In the genomic region with DNA sequence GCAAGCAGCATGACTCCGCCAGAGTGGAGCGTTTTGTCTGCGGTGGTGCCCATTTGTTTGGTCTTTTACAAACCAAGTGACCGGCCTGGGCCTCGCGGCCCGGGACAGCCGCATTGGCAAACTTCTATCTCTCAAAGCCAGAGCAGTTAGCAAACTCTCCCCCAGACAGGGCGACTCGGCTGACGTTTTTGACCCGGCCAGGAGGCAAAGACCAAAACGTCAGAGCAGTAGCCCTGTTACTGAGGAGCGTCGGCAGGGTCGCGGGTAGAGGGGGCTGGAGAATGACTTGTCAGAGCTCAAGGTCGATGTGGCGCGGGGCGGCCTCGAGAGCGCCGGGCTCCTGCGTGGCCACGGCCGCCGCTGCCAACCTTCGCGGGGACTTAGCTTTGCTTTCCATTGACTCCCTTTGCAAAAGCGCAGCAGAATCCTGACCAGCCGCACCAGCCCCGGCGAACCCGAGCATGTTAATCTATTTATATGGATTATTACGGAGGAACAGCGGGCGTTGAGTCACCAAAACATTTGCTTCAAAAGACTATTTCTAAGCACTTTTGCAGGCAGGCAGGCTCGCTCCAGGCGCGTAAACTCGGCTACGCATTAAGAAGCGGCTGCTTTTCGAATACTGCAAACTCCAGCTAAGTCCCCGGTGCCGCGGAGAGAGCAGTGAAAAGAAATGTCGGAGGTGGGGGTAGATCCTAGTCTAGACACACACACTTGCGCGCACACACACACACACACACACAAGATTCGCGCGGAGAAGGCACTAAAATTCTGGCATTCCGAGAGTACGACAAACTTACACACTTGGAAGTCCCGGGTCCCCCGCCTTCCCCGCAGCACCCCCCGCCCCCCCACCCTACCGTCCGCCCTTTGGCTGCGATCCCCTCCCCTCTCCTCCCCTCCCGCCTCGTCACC, we compare ENCODE assay signal across 1 cellular context.
TF ChIP-seq lines count a peak whose summit lies in the region.

No MANE protein-coding gene starts in this region.

TF ChIP-seq in HepG2, 621 proteins besides CTCF, POLR2A, EP300 and RAD21 (continued from another document and continues in another):
- TF ChIP-seq, protein P1, sequence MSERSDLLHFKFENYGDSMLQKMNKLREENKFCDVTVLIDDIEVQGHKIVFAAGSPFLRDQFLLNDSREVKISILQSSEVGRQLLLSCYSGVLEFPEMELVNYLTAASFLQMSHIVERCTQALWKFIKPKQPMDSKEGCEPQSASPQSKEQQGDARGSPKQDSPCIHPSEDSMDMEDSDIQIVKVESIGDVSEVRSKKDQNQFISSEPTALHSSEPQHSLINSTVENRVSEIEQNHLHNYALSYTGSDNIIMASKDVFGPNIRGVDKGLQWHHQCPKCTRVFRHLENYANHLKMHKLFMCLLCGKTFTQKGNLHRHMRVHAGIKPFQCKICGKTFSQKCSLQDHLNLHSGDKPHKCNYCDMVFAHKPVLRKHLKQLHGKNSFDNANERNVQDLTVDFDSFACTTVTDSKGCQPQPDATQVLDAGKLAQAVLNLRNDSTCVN (CRISPR knock-in tag; IDR thresholded peaks at IDR 0.05; ENCODE audit: borderline replicate concordance) = 0 out of 2 replicates have a peak, but pooled peaks have one; percentile 67
- TF ChIP-seq ZNF205 (CRISPR knock-in tag; IDR thresholded peaks at IDR 0.05) (peak; percentile 65; the same call in 1 of the 2 replicates), SAFB2 (CRISPR knock-in tag; IDR thresholded peaks at IDR 0.05; ENCODE audit: borderline replicate concordance, low read depth) (no peak), GZF1 (CRISPR knock-in tag; IDR thresholded peaks at IDR 0.05) (0 out of 2 replicates have a peak, but pooled peaks have one; percentile 16), ZNF777 (CRISPR knock-in tag; IDR thresholded peaks at IDR 0.05) (no peak; the same call in none of the 2 replicates), THYN1 (CRISPR knock-in tag; IDR thresholded peaks at IDR 0.05; ENCODE audit: borderline replicate concordance, low read depth) (no peak; the same call in 1 of the 2 replicates), PAWR (CRISPR knock-in tag; IDR thresholded peaks at IDR 0.05; ENCODE audit: borderline replicate concordance) (0 out of 2 replicates have a peak, but pooled peaks have one; percentile 43), HOXD1 (CRISPR knock-in tag; IDR thresholded peaks at IDR 0.05) (0 out of 2 replicates have a peak, but pooled peaks have one; percentile 7), ZSCAN21 (CRISPR knock-in tag; IDR thresholded peaks at IDR 0.05; ENCODE audit: borderline replicate concordance) (0 out of 2 replicates have a peak, but pooled peaks have one; percentile 61), TARDBP (CRISPR knock-in tag; IDR thresholded peaks at IDR 0.05) (peak; percentile 76), FLYWCH1 (CRISPR knock-in tag; IDR thresholded peaks at IDR 0.05) (no peak), MAFK (conservative IDR thresholded peaks at IDR 0.05 in 1 of 2, IDR thresholded peaks at IDR 0.05 in 1 of 2; ENCODE audit: low read length in 2 of 2) (no peak), NFE2L1 (CRISPR knock-in tag; IDR thresholded peaks at IDR 0.05; ENCODE audit: borderline replicate concordance) (peak; percentile 74; the same call in 1 of the 2 replicates), ZNF136 (CRISPR knock-in tag; IDR thresholded peaks at IDR 0.05; ENCODE audit: low read depth) (peak; percentile 55; the same call in 1 of the 2 replicates), SIN3B (IDR thresholded peaks at IDR 0.05; ENCODE audit: low read length) (peak; percentile 28; the same call in 1 of the 2 replicates), KAT7 (CRISPR knock-in tag; IDR thresholded peaks at IDR 0.05; ENCODE audit: borderline replicate concordance) (peak; percentile 71), TAF1 (CRISPR knock-in tag; IDR thresholded peaks at IDR 0.05) (peak; percentile 75; the same call in 1 of the 2 replicates), MXI1 (IDR thresholded peaks at IDR 0.05; ENCODE audit: borderline replicate concordance, low read depth, low read length) (peak; percentile 10; the same call in 1 of the 3 replicates), ZBTB38 (CRISPR knock-in tag; IDR thresholded peaks at IDR 0.05) (peak; percentile 49; the same call in 1 of the 2 replicates), KDM5B (CRISPR knock-in tag; IDR thresholded peaks at IDR 0.05; ENCODE audit: borderline replicate concordance) (peak; percentile 90), MTA1 (CRISPR knock-in tag; IDR thresholded peaks at IDR 0.05; ENCODE audit: borderline replicate concordance) (peak; percentile 86), AKAP8 (CRISPR knock-in tag; IDR thresholded peaks at IDR 0.05) (no peak)
- TF ChIP-seq, protein P2, sequence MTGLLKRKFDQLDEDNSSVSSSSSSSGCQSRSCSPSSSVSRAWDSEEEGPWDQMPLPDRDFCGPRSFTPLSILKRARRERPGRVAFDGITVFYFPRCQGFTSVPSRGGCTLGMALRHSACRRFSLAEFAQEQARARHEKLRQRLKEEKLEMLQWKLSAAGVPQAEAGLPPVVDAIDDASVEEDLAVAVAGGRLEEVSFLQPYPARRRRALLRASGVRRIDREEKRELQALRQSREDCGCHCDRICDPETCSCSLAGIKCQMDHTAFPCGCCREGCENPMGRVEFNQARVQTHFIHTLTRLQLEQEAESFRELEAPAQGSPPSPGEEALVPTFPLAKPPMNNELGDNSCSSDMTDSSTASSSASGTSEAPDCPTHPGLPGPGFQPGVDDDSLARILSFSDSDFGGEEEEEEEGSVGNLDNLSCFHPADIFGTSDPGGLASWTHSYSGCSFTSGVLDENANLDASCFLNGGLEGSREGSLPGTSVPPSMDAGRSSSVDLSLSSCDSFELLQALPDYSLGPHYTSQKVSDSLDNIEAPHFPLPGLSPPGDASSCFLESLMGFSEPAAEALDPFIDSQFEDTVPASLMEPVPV (CRISPR knock-in tag; IDR thresholded peaks at IDR 0.05) = peak; percentile 81; the same call in 1 of the 2 replicates
- TF ChIP-seq, protein P3, sequence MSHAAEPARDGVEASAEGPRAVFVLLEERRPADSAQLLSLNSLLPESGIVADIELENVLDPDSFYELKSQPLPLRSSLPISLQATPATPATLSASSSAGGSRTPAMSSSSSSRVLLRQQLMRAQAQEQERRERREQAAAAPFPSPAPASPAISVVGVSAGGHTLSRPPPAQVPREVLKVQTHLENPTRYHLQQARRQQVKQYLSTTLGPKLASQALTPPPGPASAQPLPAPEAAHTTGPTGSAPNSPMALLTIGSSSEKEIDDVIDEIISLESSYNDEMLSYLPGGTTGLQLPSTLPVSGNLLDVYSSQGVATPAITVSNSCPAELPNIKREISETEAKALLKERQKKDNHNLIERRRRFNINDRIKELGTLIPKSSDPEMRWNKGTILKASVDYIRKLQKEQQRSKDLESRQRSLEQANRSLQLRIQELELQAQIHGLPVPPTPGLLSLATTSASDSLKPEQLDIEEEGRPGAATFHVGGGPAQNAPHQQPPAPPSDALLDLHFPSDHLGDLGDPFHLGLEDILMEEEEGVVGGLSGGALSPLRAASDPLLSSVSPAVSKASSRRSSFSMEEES (CRISPR knock-in tag; IDR thresholded peaks at IDR 0.05) = 0 out of 2 replicates have a peak, but pooled peaks have one; percentile 30
- TF ChIP-seq, protein P4, sequence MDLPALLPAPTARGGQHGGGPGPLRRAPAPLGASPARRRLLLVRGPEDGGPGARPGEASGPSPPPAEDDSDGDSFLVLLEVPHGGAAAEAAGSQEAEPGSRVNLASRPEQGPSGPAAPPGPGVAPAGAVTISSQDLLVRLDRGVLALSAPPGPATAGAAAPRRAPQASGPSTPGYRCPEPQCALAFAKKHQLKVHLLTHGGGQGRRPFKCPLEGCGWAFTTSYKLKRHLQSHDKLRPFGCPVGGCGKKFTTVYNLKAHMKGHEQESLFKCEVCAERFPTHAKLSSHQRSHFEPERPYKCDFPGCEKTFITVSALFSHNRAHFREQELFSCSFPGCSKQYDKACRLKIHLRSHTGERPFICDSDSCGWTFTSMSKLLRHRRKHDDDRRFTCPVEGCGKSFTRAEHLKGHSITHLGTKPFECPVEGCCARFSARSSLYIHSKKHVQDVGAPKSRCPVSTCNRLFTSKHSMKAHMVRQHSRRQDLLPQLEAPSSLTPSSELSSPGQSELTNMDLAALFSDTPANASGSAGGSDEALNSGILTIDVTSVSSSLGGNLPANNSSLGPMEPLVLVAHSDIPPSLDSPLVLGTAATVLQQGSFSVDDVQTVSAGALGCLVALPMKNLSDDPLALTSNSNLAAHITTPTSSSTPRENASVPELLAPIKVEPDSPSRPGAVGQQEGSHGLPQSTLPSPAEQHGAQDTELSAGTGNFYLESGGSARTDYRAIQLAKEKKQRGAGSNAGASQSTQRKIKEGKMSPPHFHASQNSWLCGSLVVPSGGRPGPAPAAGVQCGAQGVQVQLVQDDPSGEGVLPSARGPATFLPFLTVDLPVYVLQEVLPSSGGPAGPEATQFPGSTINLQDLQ (CRISPR knock-in tag; IDR thresholded peaks at IDR 0.05) = peak; percentile 85; the same call in 1 of the 2 replicates
- TF ChIP-seq, protein P5, sequence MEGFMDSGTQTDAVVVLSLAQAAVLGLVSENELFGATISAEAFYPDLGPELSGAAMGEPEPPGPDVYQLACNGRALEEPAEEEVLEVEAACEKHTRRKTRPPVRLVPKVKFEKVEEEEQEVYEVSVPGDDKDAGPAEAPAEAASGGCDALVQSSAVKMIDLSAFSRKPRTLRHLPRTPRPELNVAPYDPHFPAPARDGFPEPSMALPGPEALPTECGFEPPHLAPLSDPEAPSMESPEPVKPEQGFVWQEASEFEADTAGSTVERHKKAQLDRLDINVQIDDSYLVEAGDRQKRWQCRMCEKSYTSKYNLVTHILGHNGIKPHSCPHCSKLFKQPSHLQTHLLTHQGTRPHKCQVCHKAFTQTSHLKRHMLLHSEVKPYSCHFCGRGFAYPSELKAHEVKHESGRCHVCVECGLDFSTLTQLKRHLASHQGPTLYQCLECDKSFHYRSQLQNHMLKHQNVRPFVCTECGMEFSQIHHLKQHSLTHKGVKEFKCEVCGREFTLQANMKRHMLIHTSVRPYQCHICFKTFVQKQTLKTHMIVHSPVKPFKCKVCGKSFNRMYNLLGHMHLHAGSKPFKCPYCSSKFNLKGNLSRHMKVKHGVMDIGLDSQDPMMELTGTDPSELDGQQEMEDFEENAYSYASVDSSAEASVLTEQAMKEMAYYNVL (CRISPR knock-in tag; IDR thresholded peaks at IDR 0.05; ENCODE audit: borderline replicate concordance) = peak; percentile 62; the same call in 1 of the 2 replicates
- TF ChIP-seq, protein P6, sequence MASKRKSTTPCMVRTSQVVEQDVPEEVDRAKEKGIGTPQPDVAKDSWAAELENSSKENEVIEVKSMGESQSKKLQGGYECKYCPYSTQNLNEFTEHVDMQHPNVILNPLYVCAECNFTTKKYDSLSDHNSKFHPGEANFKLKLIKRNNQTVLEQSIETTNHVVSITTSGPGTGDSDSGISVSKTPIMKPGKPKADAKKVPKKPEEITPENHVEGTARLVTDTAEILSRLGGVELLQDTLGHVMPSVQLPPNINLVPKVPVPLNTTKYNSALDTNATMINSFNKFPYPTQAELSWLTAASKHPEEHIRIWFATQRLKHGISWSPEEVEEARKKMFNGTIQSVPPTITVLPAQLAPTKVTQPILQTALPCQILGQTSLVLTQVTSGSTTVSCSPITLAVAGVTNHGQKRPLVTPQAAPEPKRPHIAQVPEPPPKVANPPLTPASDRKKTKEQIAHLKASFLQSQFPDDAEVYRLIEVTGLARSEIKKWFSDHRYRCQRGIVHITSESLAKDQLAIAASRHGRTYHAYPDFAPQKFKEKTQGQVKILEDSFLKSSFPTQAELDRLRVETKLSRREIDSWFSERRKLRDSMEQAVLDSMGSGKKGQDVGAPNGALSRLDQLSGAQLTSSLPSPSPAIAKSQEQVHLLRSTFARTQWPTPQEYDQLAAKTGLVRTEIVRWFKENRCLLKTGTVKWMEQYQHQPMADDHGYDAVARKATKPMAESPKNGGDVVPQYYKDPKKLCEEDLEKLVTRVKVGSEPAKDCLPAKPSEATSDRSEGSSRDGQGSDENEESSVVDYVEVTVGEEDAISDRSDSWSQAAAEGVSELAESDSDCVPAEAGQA (IDR thresholded peaks at IDR 0.05; ENCODE audit: low read depth) = no peak
- TF ChIP-seq, protein P6 (CRISPR knock-in tag; IDR thresholded peaks at IDR 0.05; ENCODE audit: borderline replicate concordance) = peak; percentile 22; the same call in 1 of the 2 replicates
- TF ChIP-seq, protein P7, sequence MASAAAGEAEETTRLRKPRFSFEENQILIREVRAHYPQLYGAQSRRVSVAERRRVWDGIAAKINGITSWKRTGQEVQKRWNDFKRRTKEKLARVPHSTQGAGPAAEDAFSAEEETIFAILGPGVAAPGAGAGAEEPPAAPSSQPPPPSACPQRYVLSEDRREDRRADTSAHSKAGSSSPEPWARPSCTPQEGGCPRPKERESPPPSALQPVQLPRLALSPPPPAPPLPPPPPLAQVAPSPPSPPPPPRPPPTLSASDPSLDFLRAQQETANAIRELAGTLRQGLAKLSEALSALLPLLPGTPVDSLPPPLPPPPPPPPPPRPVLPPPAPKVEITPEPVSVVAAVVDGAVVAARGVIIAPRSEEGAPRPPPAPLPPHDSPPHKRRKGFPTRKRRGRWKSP (CRISPR knock-in tag; IDR thresholded peaks at IDR 0.05) = peak; percentile 75
- TF ChIP-seq, protein P8, sequence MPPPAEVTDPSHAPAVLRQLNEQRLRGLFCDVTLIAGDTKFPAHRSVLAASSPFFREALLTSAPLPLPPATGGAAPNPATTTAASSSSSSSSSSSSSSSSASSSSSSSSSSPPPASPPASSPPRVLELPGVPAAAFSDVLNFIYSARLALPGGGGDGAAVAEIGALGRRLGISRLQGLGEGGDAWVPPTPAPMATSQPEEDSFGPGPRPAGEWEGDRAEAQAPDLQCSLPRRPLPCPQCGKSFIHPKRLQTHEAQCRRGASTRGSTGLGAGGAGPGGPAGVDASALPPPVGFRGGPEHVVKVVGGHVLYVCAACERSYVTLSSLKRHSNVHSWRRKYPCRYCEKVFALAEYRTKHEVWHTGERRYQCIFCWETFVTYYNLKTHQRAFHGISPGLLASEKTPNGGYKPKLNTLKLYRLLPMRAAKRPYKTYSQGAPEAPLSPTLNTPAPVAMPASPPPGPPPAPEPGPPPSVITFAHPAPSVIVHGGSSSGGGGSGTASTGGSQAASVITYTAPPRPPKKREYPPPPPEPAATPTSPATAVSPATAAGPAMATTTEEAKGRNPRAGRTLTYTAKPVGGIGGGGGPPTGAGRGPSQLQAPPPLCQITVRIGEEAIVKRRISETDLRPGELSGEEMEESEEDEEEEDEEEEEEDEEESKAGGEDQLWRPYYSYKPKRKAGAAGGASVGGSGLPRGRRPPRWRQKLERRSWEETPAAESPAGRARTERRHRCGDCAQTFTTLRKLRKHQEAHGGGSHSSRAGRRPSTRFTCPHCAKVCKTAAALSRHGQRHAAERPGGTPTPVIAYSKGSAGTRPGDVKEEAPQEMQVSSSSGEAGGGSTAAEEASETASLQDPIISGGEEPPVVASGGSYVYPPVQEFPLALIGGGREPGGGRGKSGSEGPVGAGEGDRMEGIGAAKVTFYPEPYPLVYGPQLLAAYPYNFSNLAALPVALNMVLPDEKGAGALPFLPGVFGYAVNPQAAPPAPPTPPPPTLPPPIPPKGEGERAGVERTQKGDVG (CRISPR knock-in tag; IDR thresholded peaks at IDR 0.05; ENCODE audit: borderline replicate concordance) = no peak
